Comparison of ENCODE assay signal across 7 cellular contexts in the genomic region with DNA sequence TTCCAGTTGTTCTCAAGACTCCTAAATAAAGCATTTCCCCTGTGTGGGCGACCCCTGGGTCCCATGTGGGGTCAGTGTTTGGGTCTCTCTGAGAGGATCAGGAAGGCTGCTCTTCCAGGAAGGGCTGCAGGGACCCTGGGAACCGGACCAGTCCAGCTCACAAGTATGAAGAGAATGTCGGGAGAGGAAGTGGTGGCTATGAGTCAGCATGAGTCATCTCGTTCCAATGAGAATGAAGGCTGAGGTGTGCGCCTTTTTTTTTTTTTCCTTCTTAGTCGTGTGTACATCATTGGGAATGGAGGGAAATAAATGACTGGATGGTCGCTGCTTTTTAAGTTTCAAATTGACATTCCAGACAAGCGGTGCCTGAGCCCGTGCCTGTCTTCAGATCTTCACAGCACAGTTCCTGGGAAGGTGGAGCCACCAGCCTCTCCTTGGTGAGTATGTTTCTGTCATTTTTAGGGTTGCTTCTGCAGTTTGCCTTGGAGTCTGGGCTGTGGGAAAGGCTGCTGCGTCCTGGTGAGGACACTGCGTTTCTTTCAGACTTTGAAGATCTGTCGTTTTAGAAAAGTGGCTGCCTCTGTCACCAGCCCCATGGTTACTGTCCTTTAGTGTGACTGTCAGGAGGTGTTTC.
A peak's percentile ranks its signal among the peaks of the same experiment; 100 is the strongest.
DNase-seq lines count a peak whose midpoint lies in the region; ATAC-seq, FAIRE-seq and TF ChIP-seq lines count a peak whose summit lies in the region.
"Not testable (repeated sequence)": the region's sequence is repeated elsewhere in the genome, so short reads cannot be mapped to it uniquely, and the experiment has no call there.

No MANE protein-coding gene starts in this region.

- H3F3A ChIP-seq in GM23248 (ENCODE audit: insufficient read depth) = peaks cover 25% of the 10 kb centered on the region; the same call in 1 of the 2 replicates

- intact Hi-C loops in K562 (cut with micrococcal nuclease); heart right ventricle (cut with DNase I): not testable (repeated sequence)

- H3K4me1 ChIP-seq in GM23248 (ENCODE audit: insufficient read depth) (peaks cover 30% of the 10 kb centered on the region), heart right ventricle (peaks cover 0 to 24% (median 16%) of the 10 kb centered on the region in 9 donors), neutrophil (ENCODE audit: control insufficient read depth in 1 of 2, insufficient read depth in 1 of 2, low read depth in 1 of 2, low read length in 1 of 2) (peaks cover 13 to 16% of the 10 kb centered on the region in 2 experiments)
- not testable (repeated sequence) for H3K4me1 ChIP-seq in K562 (replicated peaks in 1 of 2; ENCODE audit: control insufficient read depth in 2 of 2, insufficient read depth in 2 of 2, low read length in 2 of 2)

- CTCF ChIA-PET in K562 (lab: Yijun Ruan, JAX; ENCODE audit: low intra/inter-chr PET ratio) = not testable (repeated sequence)

- H2AFZ ChIP-seq in GM23248; K562 (ENCODE audit: low read depth, low read length): not testable (repeated sequence)

- H3K79me2 ChIP-seq in GM23248 (ENCODE audit: insufficient read depth) = peaks cover 28% of the 10 kb centered on the region
- peaks cover 39% of the 10 kb centered on the region for H3K79me2 ChIP-seq in K562 (ENCODE audit: control insufficient read depth, insufficient read depth, low read length)

- H3K4me3 ChIP-seq in GM23248 = peak overlapping the region; percentile 99
- peak overlapping the region; percentile 52 for H3K4me3 ChIP-seq in K562
- H3K4me3 ChIP-seq in heart right ventricle = peak overlapping the region in 9 of 10 donors; percentile 26 to 60 (median 55)
- H3K4me3 ChIP-seq in neutrophil (ENCODE audit: low read depth in 1 of 2, low read length in 1 of 2) = peak overlapping the region; percentile 55 to 56

- H4K20me1 ChIP-seq in GM23248 (ENCODE audit: insufficient read depth); K562 (replicated peaks; ENCODE audit: control insufficient read depth, insufficient read depth, low read length): not testable (repeated sequence)

- H3K4me2 ChIP-seq in GM23248 (ENCODE audit: unreplicated experiment) (peak overlapping the region; percentile 58), K562 (ENCODE audit: insufficient read depth, low read length) (peak overlapping the region; percentile 66)

- not testable (repeated sequence) for TF ChIP-seq EP300 in K562 (IDR thresholded peaks at IDR 0.05; ENCODE audit: low read length)

- not testable (repeated sequence) for BruUV-seq in K562 (replicated peaks; lab: Mats Ljungman, UMichigan)

- POLR2A ChIA-PET in K562 (lab: Yijun Ruan, JAX) = not testable (repeated sequence)

- peak; percentile 99 for FAIRE-seq in K562 (lab: Jason Lieb, UNC)

- not testable (repeated sequence) for H3K9me2 ChIP-seq in GM23248 (ENCODE audit: insufficient read depth)

- TF ChIP-seq POLR2A in K562 (conservative IDR thresholded peaks at IDR 0.05) = not testable (repeated sequence)

- WGBS in GM23248 (ENCODE audit: low coverage in 1 of 2, low lambda C conversion rate in 2 of 2, missing lambda C conversion rate in 2 of 2), 2 experiments = 0% methylated on average over 3 to 10 of the region's 12 CpGs
- 0% methylated on average over 1 of the region's 12 CpGs for WGBS in K562 (ENCODE audit: insufficient coverage, low coverage, missing lambda C conversion rate)
- 4 to 9% methylated on average over 5 to 6 of the region's 12 CpGs for WGBS in heart right ventricle, 2 donors

- not testable (repeated sequence) for H3K27me3 ChIP-seq in GM23248 (replicated peaks; ENCODE audit: insufficient read depth); K562 (ENCODE audit: control insufficient read depth in 2 of 2, insufficient read depth in 2 of 2, low read length in 2 of 2); heart right ventricle; neutrophil

- H3K9ac ChIP-seq in GM23248 (peak overlapping the region; percentile 96), K562 (ENCODE audit: insufficient read depth in 1 of 2, low read depth in 2 of 2, low read length in 2 of 2) (peak overlapping the region; percentile 81 to 86; a peak in 3 of 4 replicates)

- H3K9me1 ChIP-seq in K562 (ENCODE audit: control insufficient read depth, insufficient read depth, low read length) = not testable (repeated sequence)

- not testable (repeated sequence) for TF ChIP-seq CTCF in K562 (IDR thresholded peaks at IDR 0.05 in 2 of 3, conservative IDR thresholded peaks at IDR 0.05 in 1 of 3; ENCODE audit: insufficient read depth in 2 of 3, low read depth in 1 of 3, low read length in 3 of 3); heart right ventricle (IDR thresholded peaks at IDR 0.05); neutrophil (IDR thresholded peaks at IDR 0.05)

- in situ Hi-C loops in GM23248 (cut with MboI); K562 (cut with MboI): not testable (repeated sequence)

- TF ChIP-seq RAD21 in K562 (CRISPR knock-in tag; conservative IDR thresholded peaks at IDR 0.05 in 1 of 2, IDR thresholded peaks at IDR 0.05 in 1 of 2) = not testable (repeated sequence)

- not testable (repeated sequence) for DNase-seq in GM23248; K562 (ENCODE audit: extremely low read depth in 1 of 4, low spot score in 3 of 4); heart right ventricle

- H3K36me3 ChIP-seq in GM23248 (ENCODE audit: low read depth); K562 (ENCODE audit: control insufficient read depth, insufficient read depth, low read length); heart right ventricle; neutrophil: not testable (repeated sequence)

- H3K27ac ChIP-seq in GM23248 (peak overlapping the region; percentile 96), K562 (ENCODE audit: extremely low read depth, low read depth, low read length) (peak overlapping the region; percentile 88), heart right ventricle (peak overlapping the region in 9 of 10 donors; percentile 52 to 90 (median 82)), neutrophil (peak overlapping the region; percentile 81)

- H3K9me3 ChIP-seq in GM23248 (ENCODE audit: low read depth); K562 (replicated peaks; ENCODE audit: control insufficient read depth, insufficient read depth, low read depth, low read length); heart right ventricle; neutrophil: not testable (repeated sequence)

- ATAC-seq in GM18511 (IDR thresholded peaks at IDR 0.05; ENCODE audit: unreplicated experiment) (peak; percentile 60), HG03342 (IDR thresholded peaks at IDR 0.05; ENCODE audit: unreplicated experiment) (peak; percentile 45), SK-N-SH treated with all-trans-retinoic acid at 6 μM for 48 hours (peak; percentile 78), K562 (peak; percentile 79), heart right ventricle (peak; percentile 88 to 95 (median 90))

TF ChIP-seq in K562, 482 proteins besides CTCF, POLR2A, EP300 and RAD21:
- TF ChIP-seq JUND (IDR thresholded peaks at IDR 0.05; ENCODE audit: borderline replicate concordance, low read depth, low read length) (0 out of 2 replicates have a peak, but pooled peaks have one; percentile 2), JUND (tag; IDR thresholded peaks at IDR 0.05; ENCODE audit: borderline replicate concordance, low read depth, low read length) (peak; percentile 18; the same call in 1 of the 3 replicates), FOSL1 (tag; conservative IDR thresholded peaks at IDR 0.05) (peak; percentile 72), ZNF384 (IDR thresholded peaks at IDR 0.05; ENCODE audit: low read depth, low read length) (peak; percentile 50; the same call in 1 of the 2 replicates)
TF ChIP-seq in K562: peak in this region for 3; not testable (repeated sequence) for 479.
